Comparison of ENCODE assay signal across 30 cellular contexts in genomic region chr20:16612708-16613107, GRCh38.
"Had no signal": no experiment of that assay in that cellular context is flagged by ENCODE, and none has a peak within 500 bp of the region (broad histone marks: within the 10 kb centered on the region; RNA-seq: fewer than 3 reads in every experiment).

No MANE protein-coding gene starts in this region.

- H3K36me3 ChIP-seq: colonic mucosa, gastrocnemius medialis, ovary, right lobe of liver, suprapubic skin, transverse colon, upper lobe of right lung, vagina had no signal

- H3K4me2 ChIP-seq: hepatocyte, smooth muscle cell had no signal

- FAIRE-seq: kidney had no signal

- H3K9me3 ChIP-seq: colonic mucosa, gastrocnemius medialis, ovary, right lobe of liver, suprapubic skin, transverse colon, upper lobe of right lung, vagina had no signal

- H3K4me1 ChIP-seq: suprapubic skin had no signal

- ATAC-seq: esophagus mucosa; gastrocnemius medialis; naive thymus-derived CD8-positive, alpha-beta T cell; right lobe of liver; stimulated activated naive CD8-positive, alpha-beta T cell treated with anti-CD3 and anti-CD28 coated beads, Interleukin-15, amount 100 ng/mL, for 72 hours; upper lobe of right lung had no signal

- H3K4me3 Mint-ChIP-seq: central memory CD8-positive, alpha-beta T cell; dendritic cell treated with granulocyte-macrophage colony-stimulating factor and Interleukin-4, amounts not matched to agents 40 ng/mL and 50 ng/mL, for 4 days; endodermal cell; naive thymus-derived CD8-positive, alpha-beta T cell; stimulated activated naive CD8-positive, alpha-beta T cell treated with anti-CD3 and anti-CD28 coated beads, Interleukin-15, amount 100 ng/mL, for 72 hours had no signal

- H3K4me3 ChIP-seq: colonic mucosa, gastrocnemius medialis, hepatocyte, ovary, right lobe of liver, smooth muscle cell, suprapubic skin, transverse colon, upper lobe of right lung, vagina had no signal

- H3K27me3 Mint-ChIP-seq: central memory CD8-positive, alpha-beta T cell had no signal

- H3K27me3 ChIP-seq: colonic mucosa, gastrocnemius medialis, hepatocyte, ovary, right lobe of liver, suprapubic skin, transverse colon, upper lobe of right lung, vagina had no signal

- H3K27ac Mint-ChIP-seq: dendritic cell treated with granulocyte-macrophage colony-stimulating factor and Interleukin-4, amounts not matched to agents 40 ng/mL and 50 ng/mL, for 4 days; endodermal cell; naive thymus-derived CD8-positive, alpha-beta T cell; stimulated activated naive CD8-positive, alpha-beta T cell treated with anti-CD3 and anti-CD28 coated beads, Interleukin-15, amount 100 ng/mL, for 72 hours had no signal

- DNase-seq: colonic mucosa; effector CD8-positive, alpha-beta T cell; endodermal cell; foreskin fibroblast; gastrocnemius medialis; head of caudate nucleus; kidney; mammary epithelial cell; naive thymus-derived CD8-positive, alpha-beta T cell; occipital lobe; ovary; posterior cingulate gyrus; retina; right lobe of liver; stimulated activated CD4-positive, alpha-beta T cell treated with anti-CD3 and anti-CD28 coated beads, Interleukin-12 subunit alpha, Interleukin-12 subunit beta, amount 100 ng/mL, for 4 hours; stimulated activated CD4-positive, alpha-beta T cell treated with anti-CD3 and anti-CD28 coated beads, Interleukin-1b, Interleukin-23, amount 100 ng/mL, for 48 hours; stimulated activated CD4-positive, alpha-beta T cell treated with anti-CD3 and anti-CD28 coated beads, Interleukin-4, amount 100 ng/mL, for 1 hour; stimulated activated CD8-positive, alpha-beta memory T cell treated with anti-CD3 and anti-CD28 coated beads, Interleukin-4, amount 100 ng/mL, for 48 hours; stimulated activated naive CD4-positive, alpha-beta T cell; stimulated activated naive CD8-positive, alpha-beta T cell treated with anti-CD3 and anti-CD28 coated beads, Interleukin-15, amount 100 ng/mL, for 72 hours; transverse colon; upper lobe of right lung had no signal

- H3K27ac ChIP-seq: colonic mucosa, epithelial cell of prostate, gastrocnemius medialis, hepatocyte, ovary, right lobe of liver, suprapubic skin, transverse colon, upper lobe of right lung, vagina had no signal

- H3K4me1 Mint-ChIP-seq: central memory CD8-positive, alpha-beta T cell; naive thymus-derived CD8-positive, alpha-beta T cell; stimulated activated naive CD8-positive, alpha-beta T cell treated with anti-CD3 and anti-CD28 coated beads, Interleukin-15, amount 100 ng/mL, for 72 hours had no signal
